In the genomic region with DNA sequence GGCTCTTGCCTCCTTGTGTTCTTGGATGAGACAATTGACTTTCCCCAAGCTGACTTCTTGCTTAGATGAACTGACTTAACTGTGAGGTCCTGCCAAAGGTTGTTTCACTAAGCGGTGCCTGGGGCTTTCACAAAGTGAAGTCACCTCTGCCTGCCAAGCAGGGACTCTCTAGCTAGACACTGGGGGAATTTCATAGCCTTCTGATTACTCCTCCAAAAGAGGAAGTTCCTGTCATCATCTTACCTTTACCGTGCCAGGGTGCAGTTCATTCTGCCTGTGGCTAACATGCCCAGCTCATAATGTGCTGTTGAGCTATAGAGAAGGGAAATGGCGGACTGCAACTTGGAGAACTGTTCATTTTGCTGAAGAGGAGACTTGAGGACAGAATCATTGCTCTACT, we compare ENCODE assay signal across 15 cellular contexts.
DNase-seq lines count a peak whose midpoint lies in the region; ATAC-seq lines count a peak whose summit lies in the region.
"Had no signal": no experiment of that assay in that cellular context is flagged by ENCODE, and none has a peak within 500 bp of the region (broad histone marks: within the 10 kb centered on the region; RNA-seq: fewer than 3 reads in every experiment).

No MANE protein-coding gene starts in this region.

- H3K27me3 Mint-ChIP-seq in activated naive CD4-positive, alpha-beta T cell treated with anti-CD3 and anti-CD28 coated beads for 36 hours (ENCODE audit: low read depth), result no peaks in the 10 kb centered on the region
- H3K27me3 Mint-ChIP-seq in activated naive CD4-positive, alpha-beta T cell treated with anti-CD3 and anti-CD28 coated beads, Interleukin-2, amount 10 ng/mL, durations not matched to agents 7 days and 5 days, result no peaks in the 10 kb centered on the region
- H3K27me3 Mint-ChIP-seq in stimulated activated naive B cell treated with anti-CD40 and anti-IgM and Interleukin-4, amounts not matched to agents 10 μg/mL and 1 μg/mL and 100 μg/mL, for 72 hours, result no peaks in the 10 kb centered on the region
- peaks cover 0 to 4% (median 0%) of the 10 kb centered on the region in 5 donors for H3K27me3 Mint-ChIP-seq in naive thymus-derived CD4-positive, alpha-beta T cell
- H3K27me3 Mint-ChIP-seq: activated CD4-positive, alpha-beta T cell treated with anti-CD3 and anti-CD28 coated beads, Interleukin-2, amount 10 ng/mL, durations not matched to agents 24 days and 14 days had no signal

- DNase-seq in activated naive CD4-positive, alpha-beta T cell treated with anti-CD3 and anti-CD28 coated beads for 36 hours, result peak; percentile 3
- DNase-seq in activated naive CD4-positive, alpha-beta T cell treated with anti-CD3 and anti-CD28 coated beads, Interleukin-2, amount 10 ng/mL, durations not matched to agents 7 days and 5 days, result no peak
- peak; percentile 2 for DNase-seq in stimulated activated naive B cell treated with anti-CD40 and anti-IgM and Interleukin-4, amounts not matched to agents 10 μg/mL and 1 μg/mL and 100 μg/mL, for 72 hours
- DNase-seq in DMS114 treated with DMSO at 0.1 percent for 48 hours (lab: John Stamatoyannopoulos, UW; ENCODE audit: unreplicated experiment), result no peak
- no peak for DNase-seq in naive thymus-derived CD4-positive, alpha-beta T cell
- no peak for DNase-seq in NCI-H748 (lab: John Stamatoyannopoulos, UW; ENCODE audit: unreplicated experiment)
- DNase-seq: activated CD4-positive, alpha-beta T cell treated with anti-CD3 and anti-CD28 coated beads, Interleukin-2, amount 10 ng/mL, durations not matched to agents 24 days and 14 days; colonic mucosa; DMS153; GM23248; NCI-H510A treated with DMSO at 0.1 percent for 48 hours had no signal

- CTCF ChIA-PET in activated naive CD4-positive, alpha-beta T cell treated with anti-CD3 and anti-CD28 coated beads for 36 hours (lab: Charles Lee), result no interaction called here
- CTCF ChIA-PET in activated naive CD4-positive, alpha-beta T cell treated with anti-CD3 and anti-CD28 coated beads, Interleukin-2, amount 10 ng/mL, durations not matched to agents 7 days and 5 days (lab: Charles Lee), result no interaction called here
- CTCF ChIA-PET in naive thymus-derived CD4-positive, alpha-beta T cell (lab: Charles Lee), result no interaction called here

- H3K36me3 Mint-ChIP-seq in activated naive CD4-positive, alpha-beta T cell treated with anti-CD3 and anti-CD28 coated beads for 36 hours (ENCODE audit: low read depth), result no peaks in the 10 kb centered on the region
- H3K36me3 Mint-ChIP-seq in activated naive CD4-positive, alpha-beta T cell treated with anti-CD3 and anti-CD28 coated beads, Interleukin-2, amount 10 ng/mL, durations not matched to agents 7 days and 5 days, result no peaks in the 10 kb centered on the region
- no peaks in the 10 kb centered on the region for H3K36me3 Mint-ChIP-seq in stimulated activated naive B cell treated with anti-CD40 and anti-IgM and Interleukin-4, amounts not matched to agents 10 μg/mL and 1 μg/mL and 100 μg/mL, for 72 hours
- H3K36me3 Mint-ChIP-seq in naive thymus-derived CD4-positive, alpha-beta T cell, result no peaks in the 10 kb centered on the region

- H3K4me3 ChIP-seq in naive thymus-derived CD4-positive, alpha-beta T cell (ENCODE audit: low read length), result no peak overlapping the region
- H3K4me3 ChIP-seq: colonic mucosa, GM23248, K562 had no signal

- no peaks in the 10 kb centered on the region for H3K4me1 ChIP-seq in naive thymus-derived CD4-positive, alpha-beta T cell (ENCODE audit: control insufficient read depth in 2 of 2, insufficient read depth in 2 of 2, low read length in 2 of 2)
- H3K4me1 ChIP-seq: colonic mucosa had no signal

- H3K4me3 Mint-ChIP-seq in activated naive CD4-positive, alpha-beta T cell treated with anti-CD3 and anti-CD28 coated beads for 36 hours, result no peak overlapping the region
- H3K4me3 Mint-ChIP-seq in activated naive CD4-positive, alpha-beta T cell treated with anti-CD3 and anti-CD28 coated beads, Interleukin-2, amount 10 ng/mL, durations not matched to agents 7 days and 5 days, result no peak overlapping the region
- no peak overlapping the region for H3K4me3 Mint-ChIP-seq in stimulated activated naive B cell treated with anti-CD40 and anti-IgM and Interleukin-4, amounts not matched to agents 10 μg/mL and 1 μg/mL and 100 μg/mL, for 72 hours
- H3K4me3 Mint-ChIP-seq in naive thymus-derived CD4-positive, alpha-beta T cell, result no peak overlapping the region
- H3K4me3 Mint-ChIP-seq: activated CD4-positive, alpha-beta T cell treated with anti-CD3 and anti-CD28 coated beads, Interleukin-2, amount 10 ng/mL, durations not matched to agents 24 days and 14 days had no signal

- no peaks in the 10 kb centered on the region for H3K27me3 ChIP-seq in naive thymus-derived CD4-positive, alpha-beta T cell (ENCODE audit: control insufficient read depth in 2 of 2, insufficient read depth in 2 of 2, low read length in 2 of 2)
- H3K27me3 ChIP-seq: colonic mucosa had no signal

- POLR2A ChIA-PET in naive thymus-derived CD4-positive, alpha-beta T cell (lab: Charles Lee), result no interaction called here

- no peaks in the 10 kb centered on the region for H3K9me3 ChIP-seq in naive thymus-derived CD4-positive, alpha-beta T cell (ENCODE audit: control insufficient read depth in 2 of 3, low read length in 3 of 3)
- H3K9me3 ChIP-seq: colonic mucosa had no signal

- H3K36me3 ChIP-seq in naive thymus-derived CD4-positive, alpha-beta T cell (ENCODE audit: control insufficient read depth in 2 of 3, insufficient read depth in 3 of 3, low read length in 3 of 3), result no peaks in the 10 kb centered on the region
- H3K36me3 ChIP-seq: colonic mucosa had no signal

- no peak overlapping the region for H3K27ac Mint-ChIP-seq in activated naive CD4-positive, alpha-beta T cell treated with anti-CD3 and anti-CD28 coated beads for 36 hours
- H3K27ac Mint-ChIP-seq in activated naive CD4-positive, alpha-beta T cell treated with anti-CD3 and anti-CD28 coated beads, Interleukin-2, amount 10 ng/mL, durations not matched to agents 7 days and 5 days, result no peak overlapping the region
- H3K27ac Mint-ChIP-seq in stimulated activated naive B cell treated with anti-CD40 and anti-IgM and Interleukin-4, amounts not matched to agents 10 μg/mL and 1 μg/mL and 100 μg/mL, for 72 hours, result no peak overlapping the region
- H3K27ac Mint-ChIP-seq in naive thymus-derived CD4-positive, alpha-beta T cell, result no peak overlapping the region
- H3K27ac Mint-ChIP-seq: activated CD4-positive, alpha-beta T cell treated with anti-CD3 and anti-CD28 coated beads, Interleukin-2, amount 10 ng/mL, durations not matched to agents 24 days and 14 days had no signal

- no peak overlapping the region for H3K27ac ChIP-seq in naive thymus-derived CD4-positive, alpha-beta T cell (ENCODE audit: low read depth, low read length)
- H3K27ac ChIP-seq: 22Rv1, colonic mucosa, GM23248 had no signal

- intact Hi-C loops in activated naive CD4-positive, alpha-beta T cell treated with anti-CD3 and anti-CD28 coated beads for 36 hours (cut with micrococcal nuclease), result no loop called here
- intact Hi-C loops in naive thymus-derived CD4-positive, alpha-beta T cell (cut with micrococcal nuclease), result no loop called here

- ATAC-seq in HG02623 (IDR thresholded peaks at IDR 0.05; ENCODE audit: unreplicated experiment), result peak; percentile 92
- ATAC-seq in HG03378 (IDR thresholded peaks at IDR 0.05; ENCODE audit: unreplicated experiment), result peak; percentile 98
- peak; percentile 92 to 96 for ATAC-seq in stimulated activated naive B cell treated with anti-CD40 and anti-IgM and Interleukin-4, amounts not matched to agents 10 μg/mL and 1 μg/mL and 100 μg/mL, for 72 hours (replicated peaks)
- no peak for ATAC-seq in naive thymus-derived CD4-positive, alpha-beta T cell
- ATAC-seq: K562 had no signal

- H3K9me3 Mint-ChIP-seq in activated naive CD4-positive, alpha-beta T cell treated with anti-CD3 and anti-CD28 coated beads for 36 hours, result no peaks in the 10 kb centered on the region
- H3K9me3 Mint-ChIP-seq in activated naive CD4-positive, alpha-beta T cell treated with anti-CD3 and anti-CD28 coated beads, Interleukin-2, amount 10 ng/mL, durations not matched to agents 7 days and 5 days, result peaks cover 3% of the 10 kb centered on the region
- H3K9me3 Mint-ChIP-seq in stimulated activated naive B cell treated with anti-CD40 and anti-IgM and Interleukin-4, amounts not matched to agents 10 μg/mL and 1 μg/mL and 100 μg/mL, for 72 hours, result peaks cover 1 to 3% of the 10 kb centered on the region in 2 donors
- H3K9me3 Mint-ChIP-seq in naive thymus-derived CD4-positive, alpha-beta T cell, result peaks cover 0 to 8% (median 0%) of the 10 kb centered on the region in 11 donors
- H3K9me3 Mint-ChIP-seq: activated CD4-positive, alpha-beta T cell treated with anti-CD3 and anti-CD28 coated beads, Interleukin-2, amount 10 ng/mL, durations not matched to agents 24 days and 14 days had no signal

- H3K4me1 Mint-ChIP-seq in activated naive CD4-positive, alpha-beta T cell treated with anti-CD3 and anti-CD28 coated beads for 36 hours (ENCODE audit: low read depth), result no peaks in the 10 kb centered on the region
- H3K4me1 Mint-ChIP-seq in activated naive CD4-positive, alpha-beta T cell treated with anti-CD3 and anti-CD28 coated beads, Interleukin-2, amount 10 ng/mL, durations not matched to agents 7 days and 5 days, result peaks cover 2% of the 10 kb centered on the region
- H3K4me1 Mint-ChIP-seq in stimulated activated naive B cell treated with anti-CD40 and anti-IgM and Interleukin-4, amounts not matched to agents 10 μg/mL and 1 μg/mL and 100 μg/mL, for 72 hours, result no peaks in the 10 kb centered on the region
- H3K4me1 Mint-ChIP-seq in naive thymus-derived CD4-positive, alpha-beta T cell, result peaks cover 0 to 4% (median 0%) of the 10 kb centered on the region in 7 donors
- H3K4me1 Mint-ChIP-seq: activated CD4-positive, alpha-beta T cell treated with anti-CD3 and anti-CD28 coated beads, Interleukin-2, amount 10 ng/mL, durations not matched to agents 24 days and 14 days had no signal

Comparison
In these comparisons a context has a peak if more than half of its experiments do, and no peak if none do; other contexts are left out.
1. DNase-seq: peak in activated naive CD4-positive, alpha-beta T cell treated with anti-CD3 and anti-CD28 coated beads for 36 hours (single experiment) and stimulated activated naive B cell treated with anti-CD40 and anti-IgM and Interleukin-4, amounts not matched to agents 10 μg/mL and 1 μg/mL and 100 μg/mL, for 72 hours (single experiment); none in activated naive CD4-positive, alpha-beta T cell treated with anti-CD3 and anti-CD28 coated beads, Interleukin-2, amount 10 ng/mL, durations not matched to agents 7 days and 5 days (single experiment), DMS114 treated with DMSO at 0.1 percent for 48 hours (single experiment), naive thymus-derived CD4-positive, alpha-beta T cell (0 of 9) and NCI-H748 (single experiment).